In genomic region chr19:53511933-53512374, GRCh38 we compare ENCODE assay signal across 8 cellular contexts. TPM values are rescaled to one million over a fixed set of nuclear protein-coding genes. Genes with fewer than 3 reads are reported as not detected.
A peak's percentile ranks its signal among the peaks of the same experiment; 100 is the strongest.
DNase-seq lines count a peak whose midpoint lies in the region; ATAC-seq, FAIRE-seq and TF ChIP-seq lines count a peak whose summit lies in the region.

No MANE protein-coding gene starts in this region.

- no peaks in the 10 kb centered on the region for H3K79me1 ChIP-seq in H9 (ENCODE audit: insufficient read depth, low read depth, low read length, poor library complexity, severe bottlenecking)

- H2BK5ac ChIP-seq in H9 (ENCODE audit: insufficient read length, low read length) = no peak overlapping the region

- no peak overlapping the region for H4K91ac ChIP-seq in H9 (ENCODE audit: insufficient read length, low read depth, low read length)

- H2AFZ ChIP-seq in H9 (ENCODE audit: low read length) (no peak overlapping the region), K562 (ENCODE audit: low read depth, low read length) (no peak overlapping the region)

- TF ChIP-seq CTCF in AG10803 (conservative IDR thresholded peaks at IDR 0.05; ENCODE audit: low read length) (peak; percentile 74), H9 (conservative IDR thresholded peaks at IDR 0.05) (peak; percentile 94), K562 (IDR thresholded peaks at IDR 0.05 in 2 of 3, conservative IDR thresholded peaks at IDR 0.05 in 1 of 3; ENCODE audit: insufficient read depth in 2 of 3, low read depth in 1 of 3, low read length in 3 of 3) (peak; percentile 72 to 84 (median 77))

- H2BK12ac ChIP-seq in H9 (ENCODE audit: insufficient read length, low read depth, low read length) = no peak overlapping the region

- no peaks in the 10 kb centered on the region for H3K79me2 ChIP-seq in H9 (ENCODE audit: insufficient read depth, low read length)
- H3K79me2 ChIP-seq in K562 (ENCODE audit: control insufficient read depth, insufficient read depth, low read length) = no peaks in the 10 kb centered on the region

- no peak overlapping the region for H3K4me3 ChIP-seq in AG10803 (ENCODE audit: low read length)
- H3K4me3 ChIP-seq in K562 = no peak overlapping the region

- no peaks in the 10 kb centered on the region for H3K9me3 Mint-ChIP-seq in H9

- H3T11ph ChIP-seq in H9 (ENCODE audit: low read length) = no peak overlapping the region

- no peaks in the 10 kb centered on the region; the same call in 1 of the 2 replicates for H3K27me3 Mint-ChIP-seq in H9 (ENCODE audit: low read depth)

- H3K36me3 Mint-ChIP-seq in H9 (ENCODE audit: insufficient read depth in 1 of 3, low read depth in 3 of 3) = no peaks in the 10 kb centered on the region

- H2BK120ac ChIP-seq in H9 (ENCODE audit: low read depth, low read length, poor library complexity, severe bottlenecking) = no peak overlapping the region

- no TSS peak for BruUV-seq in K562 (replicated peaks; lab: Mats Ljungman, UMichigan)

- H3K4me2 ChIP-seq in H9 (ENCODE audit: insufficient read depth, insufficient read length, low read length) (no peak overlapping the region), K562 (ENCODE audit: insufficient read depth, low read length) (no peak overlapping the region)

- CTCF ChIA-PET in K562 (lab: Yijun Ruan, JAX; ENCODE audit: low intra/inter-chr PET ratio) = no interaction called here

- no peaks in the 10 kb centered on the region for H3K23me2 ChIP-seq in H9 (ENCODE audit: insufficient read length, low read depth, low read length, poor library complexity, severe bottlenecking)

- no peak overlapping the region; the same call in 1 of the 2 replicates for H3K14ac ChIP-seq in H9 (ENCODE audit: insufficient read depth, low read length)

- no peak for TF ChIP-seq POLR2A in K562 (conservative IDR thresholded peaks at IDR 0.05)

- no peak overlapping the region for H3K4ac ChIP-seq in H9 (ENCODE audit: low read depth, low read length)

- H3K9me3 ChIP-seq in H9 (ENCODE audit: control insufficient read depth, low read depth, low read length) = no peaks in the 10 kb centered on the region
- H3K9me3 ChIP-seq in K562 (replicated peaks; ENCODE audit: control insufficient read depth, insufficient read depth, low read depth, low read length) = no peaks in the 10 kb centered on the region

- FAIRE-seq in K562 (lab: Jason Lieb, UNC) = peak; percentile 89

- DNase-seq in AG10803 (ENCODE audit: low read depth) (peak; percentile 61), H9 (peak; percentile 90), SW 1271 (lab: John Stamatoyannopoulos, UW) (peak; percentile 6 to 35), K562 (ENCODE audit: extremely low read depth in 1 of 4, low spot score in 3 of 4) (peak; percentile 60 to 67 (median 62)), iPS DF 4.7 (ENCODE audit: extremely low read depth, low spot score) (peak; percentile 72)
- DNase-seq in stimulated activated CD4-positive, alpha-beta T cell treated with anti-CD3 and anti-CD28 coated beads, Interleukin-15, amount 100 ng/mL, for 48 hours (ENCODE audit: low read depth in 2 of 2) = peak; percentile 14 to 43

- no peaks in the 10 kb centered on the region for H3K9me1 ChIP-seq in K562 (ENCODE audit: control insufficient read depth, insufficient read depth, low read length)

- H2BK20ac ChIP-seq in H9 (ENCODE audit: low read depth, low read length, poor library complexity, severe bottlenecking) = no peak overlapping the region

- TF ChIP-seq EP300 in K562 (IDR thresholded peaks at IDR 0.05; ENCODE audit: low read length) = no peak

- no peak overlapping the region for H3K23ac ChIP-seq in H9 (ENCODE audit: insufficient read length, low read depth, low read length)

- no peaks in the 10 kb centered on the region for H3K36me3 ChIP-seq in K562 (ENCODE audit: control insufficient read depth, insufficient read depth, low read length)

- H3K27ac Mint-ChIP-seq in H9 = no peak overlapping the region

- peak in 1 of 2 experiments; percentile 57; a peak in 2 of 4 replicates for TF ChIP-seq RAD21 in K562 (CRISPR knock-in tag; conservative IDR thresholded peaks at IDR 0.05 in 1 of 2, IDR thresholded peaks at IDR 0.05 in 1 of 2)

- WGBS in H9 (ENCODE audit: extremely low coverage, insufficient read length, low lambda C conversion rate) = no CpG with 5 or more reads among the region's 11 CpGs
- 2% methylated on average over 11 of the region's 11 CpGs for WGBS in K562 (ENCODE audit: insufficient coverage, low coverage, missing lambda C conversion rate)

- no peak overlapping the region for H4K8ac ChIP-seq in H9 (replicated peaks; ENCODE audit: insufficient read length, low read depth, low read length)

- H2BK15ac ChIP-seq in H9 (ENCODE audit: low read depth, low read length) = no peak overlapping the region

- peak; percentile 91 for ATAC-seq in K562
- no peak for ATAC-seq in GM21367 (IDR thresholded peaks at IDR 0.05; ENCODE audit: unreplicated experiment)
- no peak for ATAC-seq in HG03442 (IDR thresholded peaks at IDR 0.05; ENCODE audit: unreplicated experiment)

- H3K9ac ChIP-seq in H9 (ENCODE audit: extremely low read depth, insufficient read length, low read length) (no peak overlapping the region), K562 (ENCODE audit: insufficient read depth in 1 of 2, low read depth in 2 of 2, low read length in 2 of 2) (no peak overlapping the region)

- in situ Hi-C loops in K562 (cut with MboI) = no loop called here

- POLR2A ChIA-PET in K562 (lab: Yijun Ruan, JAX) = no interaction called here

- H3K4me1 ChIP-seq in H9 (ENCODE audit: insufficient read depth, low read length) = no peaks in the 10 kb centered on the region
- 0 out of 5 replicates have a peak, but pooled peaks cover 0 to 2% of the 10 kb centered on the region in 2 experiments for H3K4me1 ChIP-seq in K562 (replicated peaks in 1 of 2; ENCODE audit: control insufficient read depth in 2 of 2, insufficient read depth in 2 of 2, low read length in 2 of 2)

- peak overlapping the region in 1 of 2 experiments; percentile 27; a peak in 3 of 5 replicates for H3K4me3 Mint-ChIP-seq in H9

- H3K27me3 ChIP-seq in H9 (ENCODE audit: insufficient read depth, low read length) (no peaks in the 10 kb centered on the region), K562 (ENCODE audit: control insufficient read depth in 2 of 2, insufficient read depth in 2 of 2, low read length in 2 of 2) (peaks cover 0 to 15% of the 10 kb centered on the region in 2 experiments; a peak in 1 of 5 replicates)

- H4K20me1 ChIP-seq in H9 (ENCODE audit: control insufficient read depth, insufficient read depth, insufficient read length) (no peaks in the 10 kb centered on the region), K562 (replicated peaks; ENCODE audit: control insufficient read depth, insufficient read depth, low read length) (no peaks in the 10 kb centered on the region)

- no peak overlapping the region for H3K18ac ChIP-seq in H9 (ENCODE audit: insufficient read length, low read depth, low read length)

- intact Hi-C loops in K562 (cut with micrococcal nuclease) = loop anchor here (10.0 kb wide), 1 partner anchor 233 kb away; no protein-coding TSS in a partner anchor

- H2AK5ac ChIP-seq in H9 (ENCODE audit: insufficient read length, low read length) = no peak overlapping the region

- no peak overlapping the region for H3K56ac ChIP-seq in H9 (ENCODE audit: insufficient read length, low read depth, low read length)

- no peak overlapping the region for H4K5ac ChIP-seq in H9 (ENCODE audit: insufficient read length, low read depth, low read length)

- no peak overlapping the region for H3K27ac ChIP-seq in H9 (ENCODE audit: insufficient read length, low read depth, low read length)
- H3K27ac ChIP-seq in K562 (ENCODE audit: extremely low read depth, low read depth, low read length) = no peak overlapping the region

- H3K4me1 Mint-ChIP-seq in H9 = peaks cover 5 to 8% of the 10 kb centered on the region in 2 experiments

TF ChIP-seq in K562, 482 proteins besides CTCF, POLR2A, EP300 and RAD21 (continues in another document):
- TF ChIP-seq SMARCA4 (IDR thresholded peaks at IDR 0.05) = no peak
- TF ChIP-seq KDM2B (CRISPR knock-in tag; IDR thresholded peaks at IDR 0.05) = no peak

RNA-seq across cellular contexts. Expression of gene ZNF331, which starts 26.0 kb away (rescaled TPM):
- 50.6 and 57.2 TPM in 2 replicates for total RNA-seq in H9 (2021)
- 1.7 and 5.8 TPM in 2 replicates for total RNA-seq in K562 (2011; cell fraction: chromatin; rRNA removed; ENCODE audit: low replicate concordance)
- total RNA-seq in K562 (2011; cell fraction: nucleolus; rRNA removed) = 5.1 and 6.2 TPM in 2 replicates
- total RNA-seq in K562 (2011; cell fraction: nucleoplasm; rRNA removed) = 3.1 and 3.3 TPM in 2 replicates
- total RNA-seq in K562 (2014; rRNA removed) = 0.50 and 1.6 TPM in 2 replicates
- total RNA-seq in K562 (2014; rRNA removed; fragmentation: Illumina TruSeq; extraction: Trizol) = 0.76 and 0.86 TPM in 2 replicates
- total RNA-seq in K562 (2015; rRNA removed; fragmentation: Illumina TruSeq; extraction: Trizol) = 1.5 TPM in 2 replicates
- total RNA-seq in K562 (2021) = 1.4 and 1.7 TPM in 2 replicates
- 0.28 and 0.70 TPM in 2 replicates for polyA plus RNA-seq in K562 (2011; rRNA removed)
- 0.55 and 0.56 TPM in 2 replicates for polyA plus RNA-seq in K562 (2011; cell fraction: cytosol; rRNA removed)
- polyA plus RNA-seq in K562 (2011; cell fraction: nucleus; rRNA removed) = 1.8 and 4.5 TPM in 2 replicates
- polyA plus RNA-seq in K562 (2012) = 1.5 and 16.3 TPM in 2 replicates
- polyA plus RNA-seq in K562 (2014; fragmentation: Illumina TruSeq; extraction: Trizol) = 1.8 and 2.0 TPM in 2 replicates
- under 1 TPM; 0.23 to 0.69 TPM for polyA plus RNA-seq in K562 (2014; fragmentation: Nextera tagmentation; extraction: Ambion mirVana)
- polyA plus RNA-seq in K562 (2014; rRNA removed) = 2.7 and 4.8 TPM in 2 replicates
- polyA minus RNA-seq in K562 (2011; rRNA and poly(A)+ RNA removed) = 0.33 and 0.60 TPM in 2 replicates
- not detected in 2 replicates for polyA minus RNA-seq in K562 (2011; cell fraction: cytosol; rRNA and poly(A)+ RNA removed)
- 0.33 and 0.94 TPM in 2 replicates for polyA minus RNA-seq in K562 (2011; cell fraction: nucleus; rRNA and poly(A)+ RNA removed)

RNA-seq across cellular contexts. Expression of gene ZNF813, which starts 44.4 kb away (rescaled TPM):
- 17.3 TPM in 2 replicates for total RNA-seq in H9 (2021)
- total RNA-seq in K562 (2011; cell fraction: chromatin; rRNA removed; ENCODE audit: low replicate concordance) = 5.1 and 19.1 TPM in 2 replicates
- total RNA-seq in K562 (2011; cell fraction: nucleolus; rRNA removed) = 3.2 and 4.2 TPM in 2 replicates
- 4.9 and 5.8 TPM in 2 replicates for total RNA-seq in K562 (2011; cell fraction: nucleoplasm; rRNA removed)
- total RNA-seq in K562 (2014; rRNA removed) = 3.7 and 5.3 TPM in 2 replicates
- total RNA-seq in K562 (2014; rRNA removed; fragmentation: Illumina TruSeq; extraction: Trizol) = 8.0 and 10.8 TPM in 2 replicates
- total RNA-seq in K562 (2015; rRNA removed; fragmentation: Illumina TruSeq; extraction: Trizol) = 7.0 and 7.6 TPM in 2 replicates
- 4.8 and 5.6 TPM in 2 replicates for total RNA-seq in K562 (2021)
- polyA plus RNA-seq in K562 (2011; rRNA removed) = 3.3 and 5.5 TPM in 2 replicates
- polyA plus RNA-seq in K562 (2011; cell fraction: cytosol; rRNA removed) = 0.97 and 1.7 TPM in 2 replicates
- polyA plus RNA-seq in K562 (2011; cell fraction: nucleus; rRNA removed) = 1.9 and 2.1 TPM in 2 replicates
- polyA plus RNA-seq in K562 (2012) = 2.9 and 3.3 TPM in 2 replicates
- 4.6 and 5.0 TPM in 2 replicates for polyA plus RNA-seq in K562 (2014; fragmentation: Illumina TruSeq; extraction: Trizol)
- polyA plus RNA-seq in K562 (2014; fragmentation: Nextera tagmentation; extraction: Ambion mirVana) = 1 to 10 TPM; 1.3 to 2.7 TPM
- 2.0 and 2.6 TPM in 2 replicates for polyA plus RNA-seq in K562 (2014; rRNA removed)
- polyA minus RNA-seq in K562 (2011; rRNA and poly(A)+ RNA removed) = 18.0 and 19.1 TPM in 2 replicates
- polyA minus RNA-seq in K562 (2011; cell fraction: cytosol; rRNA and poly(A)+ RNA removed) = 5.2 and 7.7 TPM in 2 replicates
- 3.2 and 6.2 TPM in 2 replicates for polyA minus RNA-seq in K562 (2011; cell fraction: nucleus; rRNA and poly(A)+ RNA removed)

Comparison
In these comparisons a context has a peak if more than half of its experiments do, and no peak if none do; other contexts are left out.
1. DNase-seq: peak in every context shown above with its lines; median percentile 90 in H9; 72 in iPS DF 4.7; 62 in K562; 61 in AG10803; 28 in stimulated activated CD4-positive, alpha-beta T cell treated with anti-CD3 and anti-CD28 coated beads, Interleukin-15, amount 100 ng/mL, for 48 hours; 20 in SW 1271.